In the genomic region with DNA sequence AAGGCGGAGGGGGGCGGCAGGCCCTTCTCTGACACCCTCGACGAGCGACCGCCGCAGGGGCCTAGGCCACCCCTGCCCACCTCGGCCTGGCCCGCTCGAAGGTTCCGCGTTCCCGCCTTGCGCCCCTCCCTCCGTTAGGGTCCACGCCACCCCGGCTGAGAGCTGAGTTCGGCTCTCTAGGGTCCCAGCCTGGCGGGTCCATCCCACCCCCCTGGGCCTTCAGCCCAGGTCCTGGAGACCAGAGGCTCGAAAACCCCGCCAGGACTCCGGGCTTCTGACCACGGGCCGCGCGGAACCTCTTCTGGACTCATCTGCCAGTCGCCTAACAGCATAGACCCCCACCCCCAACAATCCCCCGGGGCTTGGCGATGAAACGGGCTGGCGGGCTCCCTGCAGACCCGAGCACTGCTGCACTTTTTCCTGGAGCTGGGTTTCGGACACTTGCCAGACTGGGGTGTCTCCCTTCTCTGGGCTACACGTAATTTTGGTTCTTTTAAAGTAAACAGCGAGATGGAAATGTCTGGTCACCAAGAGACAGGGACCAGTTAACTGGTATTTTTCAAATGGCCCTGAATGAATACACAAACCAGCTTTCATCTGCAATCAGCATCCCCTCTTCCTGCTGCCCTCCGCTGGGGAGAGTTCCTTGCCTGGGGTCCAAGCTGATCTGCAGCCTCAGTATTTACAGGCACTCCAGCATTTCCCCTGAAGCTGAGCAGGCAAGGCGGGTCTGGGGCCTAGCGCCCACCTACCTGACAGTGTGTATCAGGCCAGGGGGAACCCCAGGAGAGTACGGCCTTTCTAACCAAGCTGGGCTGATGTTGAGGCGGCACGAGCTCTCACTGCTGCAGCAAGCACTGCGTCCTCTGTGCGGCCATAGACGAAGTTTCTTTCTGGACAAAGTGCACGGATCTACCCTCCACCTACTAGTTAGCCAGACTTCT, we compare ENCODE assay signal across 8 cellular contexts. TPM values are rescaled to one million over a fixed set of nuclear protein-coding genes. Genes with fewer than 3 reads are reported as not detected.
A peak's percentile ranks its signal among the peaks of the same experiment; 100 is the strongest.
DNase-seq lines count a peak whose midpoint lies in the region; ATAC-seq and TF ChIP-seq lines count a peak whose summit lies in the region.

No MANE protein-coding gene starts in this region.

- H3K27me3 ChIP-seq in AG04450 (ENCODE audit: control insufficient read depth, insufficient read depth, low read length) (no peaks in the 10 kb centered on the region), HUES6 (ENCODE audit: control insufficient read depth, insufficient read depth, low read length) (no peaks in the 10 kb centered on the region)

- H3K36me3 Mint-ChIP-seq in chondrocyte (ENCODE audit: low read depth) (peaks cover 8% of the 10 kb centered on the region), naive B cell (peaks cover 0 to 7% of the 10 kb centered on the region in 2 donors)

- DNase-seq in AG04450 (ENCODE audit: low read depth, low spot score) (no peak), chondrocyte (ENCODE audit: low spot score) (no peak), naive B cell (no peak), epidermal melanocyte (ENCODE audit: insufficient read length, low spot score) (no peak), G401 (ENCODE audit: low spot score) (no peak)
- no peak for DNase-seq in NK-92 treated with Interleukin-12 subunit alpha and Interleukin-12 subunit beta, amount 100 ng/mL, for 24 hours (lab: John Stamatoyannopoulos, UW)
- DNase-seq in stimulated activated CD4-positive, alpha-beta T cell treated with anti-CD3 and anti-CD28 coated beads, Interleukin-2, amount 100 ng/mL, for 48 hours, result no peak

- H3K4me3 ChIP-seq in AG04450 (ENCODE audit: low read depth, low read length) (peak overlapping the region; percentile 53), HUES6 (ENCODE audit: low read depth, low read length) (peak overlapping the region; percentile 83)

- H3K9me3 Mint-ChIP-seq in chondrocyte (ENCODE audit: low read depth) (no peaks in the 10 kb centered on the region), naive B cell (no peaks in the 10 kb centered on the region)

- H3K27ac Mint-ChIP-seq in chondrocyte (ENCODE audit: unreplicated experiment) (peak overlapping the region; percentile 68), naive B cell (peak overlapping the region in 5 of 6 donors; percentile 16 to 86 (median 84))

- TF ChIP-seq CTCF in AG04450 (IDR thresholded peaks at IDR 0.05; ENCODE audit: low read depth, low read length), result no peak
- no peak for TF ChIP-seq CTCF in chondrocyte (IDR thresholded peaks at IDR 0.05)

- POLR2A ChIA-PET in AG04450 (lab: Yijun Ruan, JAX), result interaction anchor here (0.7 to 3.2 kb wide), 9 partner anchors 8 to 117 kb away, joined by 3 to 18 read pairs (median 5); partner anchors contain the start of genes MRPL38, UNK and WBP2

- H3K4me3 Mint-ChIP-seq in chondrocyte (ENCODE audit: unreplicated experiment) (peak overlapping the region; percentile 57), naive B cell (peak overlapping the region; percentile 60 to 91 (median 76))

- H3K27ac ChIP-seq in AG04450 (ENCODE audit: low read depth, low read length) (peak overlapping the region; percentile 31), HUES6 (ENCODE audit: low read depth, low read length) (peak overlapping the region; percentile 1; the same call in 1 of the 2 replicates)

- peak overlapping the region; percentile 54 for H3K9ac ChIP-seq in HUES6 (ENCODE audit: low read length)

- CTCF ChIA-PET in AG04450 (lab: Charles Lee), result interaction anchor here (0.8 to 1.5 kb wide), 4 partner anchors 8 to 144 kb away, joined by 3 to 4 read pairs (median 4); no protein-coding TSS in a partner anchor

- H3K4me1 Mint-ChIP-seq in chondrocyte (ENCODE audit: low read depth), result peaks cover 27% of the 10 kb centered on the region
- peaks cover 21 to 30% (median 26%) of the 10 kb centered on the region in 3 donors for H3K4me1 Mint-ChIP-seq in naive B cell

- H3K4me1 ChIP-seq in HUES6 (ENCODE audit: control insufficient read depth, insufficient read depth, low read length), result peaks cover 32% of the 10 kb centered on the region

- no peaks in the 10 kb centered on the region for H3K27me3 Mint-ChIP-seq in chondrocyte (ENCODE audit: low read depth)
- no peaks in the 10 kb centered on the region for H3K27me3 Mint-ChIP-seq in naive B cell

- peaks cover 44% of the 10 kb centered on the region for H3K36me3 ChIP-seq in HUES6 (ENCODE audit: control insufficient read depth, insufficient read depth, low read length)

- ATAC-seq in naive B cell (ENCODE audit: low read depth in 2 of 2), result no peak

- H3K9me3 ChIP-seq in AG04450 (ENCODE audit: control insufficient read depth, insufficient read depth, low read length), result no peaks in the 10 kb centered on the region; the same call in 1 of the 2 replicates
- H3K9me3 ChIP-seq in HUES6 (ENCODE audit: control insufficient read depth, insufficient read depth, low read depth, low read length), result no peaks in the 10 kb centered on the region

- in situ Hi-C loops in G401 (cut with HindIII; ENCODE audit: low sequenced_read_pairs), result no loop called here

RNA-seq across cellular contexts. Expression of gene TRIM65, which starts 0.6 kb away (rescaled TPM):
- polyA plus RNA-seq in AG04450 (2011; rRNA removed), result 6.5 and 8.7 TPM in 2 replicates
- 6.3 and 8.6 TPM in 2 replicates for polyA minus RNA-seq in AG04450 (2011; rRNA and poly(A)+ RNA removed)
- total RNA-seq in chondrocyte, result 25.2 to 27.1 TPM (median 27.0 TPM) in 3 replicates
- polyA plus RNA-seq in naive B cell (ENCODE audit: low read depth in 6 of 6), result 10 to 100 TPM; 15.4 to 33.0 (median 23.4) TPM
- total RNA-seq in G401 (2014; rRNA removed; shearing (Covaris generic)), result 37.5 and 41.7 TPM in 2 replicates

RNA-seq across cellular contexts. Expression of gene MRPL38, which starts 7.3 kb away (rescaled TPM):
- polyA plus RNA-seq in AG04450 (2011; rRNA removed) (16.6 and 21.9 TPM in 2 replicates), naive B cell (ENCODE audit: low read depth in 6 of 6) (10 to 100 TPM; 47.3 to 68.8 (median 59.7) TPM)
- 21.9 and 33.7 TPM in 2 replicates for polyA minus RNA-seq in AG04450 (2011; rRNA and poly(A)+ RNA removed)
- total RNA-seq in chondrocyte, result 47.4 to 53.3 TPM (median 49.8 TPM) in 3 replicates
- 102 and 134 TPM in 2 replicates for total RNA-seq in G401 (2014; rRNA removed; shearing (Covaris generic))

RNA-seq across cellular contexts. Expression of gene TRIM47, which starts 19.0 kb away (rescaled TPM):
- polyA plus RNA-seq in AG04450 (2011; rRNA removed), result 5.7 and 9.2 TPM in 2 replicates
- polyA minus RNA-seq in AG04450 (2011; rRNA and poly(A)+ RNA removed), result 8.8 and 13.8 TPM in 2 replicates
- 33.9 to 50.6 TPM (median 46.3 TPM) in 3 replicates for total RNA-seq in chondrocyte
- 1 to 10 TPM in 3 of 6 donors, under 1 TPM in 2, not detected in 1; 0.97 to 2.2 (median 1.7) TPM for polyA plus RNA-seq in naive B cell (ENCODE audit: low read depth in 6 of 6)
- 2.1 and 2.7 TPM in 2 replicates for total RNA-seq in G401 (2014; rRNA removed; shearing (Covaris generic))

RNA-seq across cellular contexts. Expression of gene WBP2, which starts 42.2 kb away (rescaled TPM):
- polyA plus RNA-seq in AG04450 (2011; rRNA removed) (33.3 and 35.3 TPM in 2 replicates), naive B cell (ENCODE audit: low read depth in 6 of 6) (100 to 1,000 TPM in 2 of 6 donors, 10 to 100 TPM in 4; 73.4 to 134 (median 87.6) TPM)
- polyA minus RNA-seq in AG04450 (2011; rRNA and poly(A)+ RNA removed), result 30.2 and 36.0 TPM in 2 replicates
- 45.0 to 62.5 TPM (median 56.5 TPM) in 3 replicates for total RNA-seq in chondrocyte
- 18.6 and 18.7 TPM in 2 replicates for total RNA-seq in G401 (2014; rRNA removed; shearing (Covaris generic))

RNA-seq across cellular contexts. Expression of gene FBF1, which starts 43.5 kb away (rescaled TPM):
- 2.5 and 4.0 TPM in 2 replicates for polyA plus RNA-seq in AG04450 (2011; rRNA removed)
- polyA minus RNA-seq in AG04450 (2011; rRNA and poly(A)+ RNA removed), result 3.8 and 6.0 TPM in 2 replicates
- total RNA-seq in chondrocyte, result 6.7 to 19.8 TPM (median 7.5 TPM) in 3 replicates
- 1 to 10 TPM; 1.5 to 5.0 (median 2.9) TPM for polyA plus RNA-seq in naive B cell (ENCODE audit: low read depth in 6 of 6)
- total RNA-seq in G401 (2014; rRNA removed; shearing (Covaris generic)), result 10.4 and 21.6 TPM in 2 replicates
